Comparison of ENCODE assay signal across 23 cellular contexts in genomic region chr12:62783881-62784280, GRCh38.
DNase-seq lines count a peak whose midpoint lies in the region; FAIRE-seq and TF ChIP-seq lines count a peak whose summit lies in the region.
"Had no signal": no experiment of that assay in that cellular context is flagged by ENCODE, and none has a peak within 500 bp of the region (broad histone marks: within the 10 kb centered on the region; RNA-seq: fewer than 3 reads in every experiment).

No MANE protein-coding gene starts in this region.

- H4K5ac ChIP-seq in mesendoderm (ENCODE audit: low read length): no peak overlapping the region

- no peak overlapping the region for H3K9ac ChIP-seq in mesendoderm (ENCODE audit: low read length)

- H2BK15ac ChIP-seq in mesendoderm (replicated peaks; ENCODE audit: low read depth): no peak overlapping the region

- FAIRE-seq in GM12891 (lab: Jason Lieb, UNC): no peak
- no peak for FAIRE-seq in GM19239 (lab: Jason Lieb, UNC)
- FAIRE-seq: G401.6, GM18507 had no signal

- H2AK5ac ChIP-seq in mesendoderm (ENCODE audit: low read length): peak overlapping the region; percentile 2

- H3K27me3 ChIP-seq in mesendoderm (ENCODE audit: insufficient read depth, low read length, poor library complexity): no peaks in the 10 kb centered on the region
- H3K27me3 ChIP-seq: brain microvascular endothelial cell, heart right ventricle, sigmoid colon, uterus had no signal

- H3K79me2 ChIP-seq in mesendoderm (ENCODE audit: control insufficient read depth, insufficient read depth, low read length): no peaks in the 10 kb centered on the region

- no peak for TF ChIP-seq CTCF in brain (conservative IDR thresholded peaks at IDR 0.05)

- no peak overlapping the region for H3K4me3 ChIP-seq in mesendoderm (ENCODE audit: low read length)
- H3K4me3 ChIP-seq: coronary artery, heart right ventricle, sigmoid colon, uterus had no signal

- TF ChIP-seq POLR2A in GM12891 (IDR thresholded peaks at IDR 0.05; ENCODE audit: low read depth, low read length): no peak

- H3K27ac ChIP-seq in mesendoderm (ENCODE audit: low read depth, low read length): no peak overlapping the region
- H3K27ac ChIP-seq: brain microvascular endothelial cell, coronary artery, sigmoid colon, uterus had no signal

- no peak overlapping the region for H3K23ac ChIP-seq in mesendoderm (ENCODE audit: low read length)

- no peaks in the 10 kb centered on the region for H3K36me3 ChIP-seq in mesendoderm (ENCODE audit: control insufficient read depth, insufficient read depth, low read length)
- H3K36me3 ChIP-seq: brain microvascular endothelial cell, heart right ventricle, sigmoid colon, uterus had no signal

- H3K9me3 Mint-ChIP-seq in brain: no peaks in the 10 kb centered on the region
- H3K9me3 Mint-ChIP-seq: activated CD4-positive, alpha-beta T cell treated with anti-CD3 and anti-CD28 coated beads, Interleukin-2, amount 10 ng/mL, durations not matched to agents 7 days and 5 days; CD4-positive, alpha-beta memory T cell; H9; natural killer cell treated with Interleukin-12 subunit alpha and Interleukin-12 subunit beta and Interleukin-15 and Interleukin-18, amount 100 ng/mL, for 72 hours had no signal

- H3K56ac ChIP-seq in mesendoderm (ENCODE audit: low read length): peak overlapping the region; percentile 45

- DNase-seq in GM12891 (ENCODE audit: insufficient read length, low spot score): no peak
- DNase-seq in NCI-H1694 (lab: John Stamatoyannopoulos, UW): peak; percentile 48
- DNase-seq in mesendoderm: no peak
- DNase-seq in GM19239 (ENCODE audit: insufficient read length, low spot score): no peak
- no peak for DNase-seq in stimulated activated CD8-positive, alpha-beta memory T cell treated with anti-CD3 and anti-CD28 coated beads, Interleukin-4, amount 100 ng/mL, for 48 hours
- no peak for DNase-seq in activated gamma-delta T cell treated with Interleukin-2 at 50 U/mL for 16 hours
- DNase-seq: activated CD4-positive, alpha-beta T cell treated with anti-CD3 and anti-CD28 coated beads, Interleukin-2, amount 10 ng/mL, durations not matched to agents 7 days and 5 days; brain microvascular endothelial cell; CD4-positive, alpha-beta memory T cell; DMS 273 treated with DMSO at 0.1 percent for 48 hours; H9; heart right ventricle; NCI-H1417; NCI-H524 treated with DMSO at 0.1 percent for 48 hours; OCI-M1; sigmoid colon; uterus had no signal

- WGBS in mesendoderm (ENCODE audit: extremely low coverage, insufficient coverage, low lambda C conversion rate): no CpG with 5 or more reads among the region's 6 CpGs

- peak overlapping the region; percentile 82 to 91 (median 88) for H3K27ac Mint-ChIP-seq in brain
- H3K27ac Mint-ChIP-seq: activated CD4-positive, alpha-beta T cell treated with anti-CD3 and anti-CD28 coated beads, Interleukin-2, amount 10 ng/mL, durations not matched to agents 7 days and 5 days; activated naive CD8-positive, alpha-beta T cell; CD4-positive, alpha-beta memory T cell; natural killer cell treated with Interleukin-12 subunit alpha and Interleukin-12 subunit beta and Interleukin-15 and Interleukin-18, amount 100 ng/mL, for 72 hours had no signal

- H3K36me3 Mint-ChIP-seq in brain: no peaks in the 10 kb centered on the region
- H3K36me3 Mint-ChIP-seq: activated naive CD8-positive, alpha-beta T cell; CD4-positive, alpha-beta memory T cell; natural killer cell treated with Interleukin-12 subunit alpha and Interleukin-12 subunit beta and Interleukin-15 and Interleukin-18, amount 100 ng/mL, for 72 hours had no signal

- H4K8ac ChIP-seq in mesendoderm (ENCODE audit: low read depth, low read length): no peak overlapping the region

- H3K4me3 Mint-ChIP-seq in brain: peak overlapping the region in 2 of 5 experiments; percentile 27 to 64
- H3K4me3 Mint-ChIP-seq: activated CD4-positive, alpha-beta T cell treated with anti-CD3 and anti-CD28 coated beads, Interleukin-2, amount 10 ng/mL, durations not matched to agents 7 days and 5 days; activated naive CD8-positive, alpha-beta T cell; H9; natural killer cell treated with Interleukin-12 subunit alpha and Interleukin-12 subunit beta and Interleukin-15 and Interleukin-18, amount 100 ng/mL, for 72 hours had no signal

- no peaks in the 10 kb centered on the region for H3K27me3 Mint-ChIP-seq in brain
- H3K27me3 Mint-ChIP-seq: activated CD4-positive, alpha-beta T cell treated with anti-CD3 and anti-CD28 coated beads, Interleukin-2, amount 10 ng/mL, durations not matched to agents 7 days and 5 days; activated naive CD8-positive, alpha-beta T cell had no signal

- no peak overlapping the region for H2BK5ac ChIP-seq in mesendoderm (ENCODE audit: low read length)

- H2BK120ac ChIP-seq in mesendoderm (ENCODE audit: low read depth, low read length): no peak overlapping the region

- H3K4me1 ChIP-seq in mesendoderm (ENCODE audit: control insufficient read depth, low read depth, low read length): peaks cover 8% of the 10 kb centered on the region
- H3K4me1 ChIP-seq: sigmoid colon, uterus had no signal

- no peak overlapping the region for H3K4ac ChIP-seq in mesendoderm (ENCODE audit: low read depth, low read length)

- no peaks in the 10 kb centered on the region for H3K79me1 ChIP-seq in mesendoderm (ENCODE audit: low read length)

- H3K18ac ChIP-seq in mesendoderm (ENCODE audit: low read length): peak overlapping the region; percentile 5

- H3K4me1 Mint-ChIP-seq in brain: peaks cover 53% of the 10 kb centered on the region

- H3K4me2 ChIP-seq in mesendoderm (ENCODE audit: low read length): no peak overlapping the region

TF ChIP-seq in GM12891, 5 proteins besides CTCF, POLR2A, EP300 and RAD21:
- TF ChIP-seq TAF1 (IDR thresholded peaks at IDR 0.05; ENCODE audit: low read depth, low read length) (no peak), SPI1 (IDR thresholded peaks at IDR 0.05; ENCODE audit: low read depth, low read length) (no peak), PAX5 (IDR thresholded peaks at IDR 0.05; ENCODE audit: insufficient read depth, low read length, severe bottlenecking) (no peak), POLR2AphosphoS5 (IDR thresholded peaks at IDR 0.05; ENCODE audit: low read depth, low read length) (no peak), POU2F2 (IDR thresholded peaks at IDR 0.05; ENCODE audit: low read depth, low read length) (peak; percentile 44; the same call in 1 of the 2 replicates)
TF ChIP-seq in GM12891: peak in this region for 1.
